In the genomic region with DNA sequence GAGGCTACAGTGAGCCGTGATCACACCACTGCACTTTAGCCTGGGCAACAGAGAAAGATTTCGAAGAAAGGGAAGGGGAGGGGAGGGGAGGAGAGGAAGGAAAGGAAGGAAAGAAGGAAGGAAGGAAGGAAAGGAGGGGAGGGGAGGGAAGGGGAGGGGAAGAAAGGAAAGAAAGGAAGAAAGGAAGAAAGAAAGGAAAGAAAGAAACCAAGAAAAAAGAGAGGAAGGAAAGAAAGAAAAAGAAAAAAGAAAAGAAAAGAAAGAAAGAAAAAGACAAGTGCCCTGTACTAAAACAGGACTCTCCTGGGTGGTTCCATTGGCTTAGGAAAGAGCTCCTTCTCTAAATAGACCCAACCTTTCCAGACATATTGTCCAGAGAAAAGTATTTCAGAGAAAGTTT, we compare ENCODE assay signal across 23 cellular contexts.
DNase-seq lines count a peak whose midpoint lies in the region; ATAC-seq, FAIRE-seq and TF ChIP-seq lines count a peak whose summit lies in the region.
"Had no signal": no experiment of that assay in that cellular context is flagged by ENCODE, and none has a peak within 500 bp of the region (broad histone marks: within the 10 kb centered on the region; RNA-seq: fewer than 3 reads in every experiment).

No MANE protein-coding gene starts in this region.

- no peak for TF ChIP-seq RAD21 in HepG2 (CRISPR knock-in tag; IDR thresholded peaks at IDR 0.05)
- TF ChIP-seq RAD21 in K562 (CRISPR knock-in tag; conservative IDR thresholded peaks at IDR 0.05 in 1 of 2, IDR thresholded peaks at IDR 0.05 in 1 of 2), result no peak

- H3K36me3 ChIP-seq in HepG2 (replicated peaks in 1 of 2; ENCODE audit: control insufficient read depth in 1 of 2, insufficient read depth in 2 of 2, low read length in 2 of 2) (no peaks in the 10 kb centered on the region), right lobe of liver (no peaks in the 10 kb centered on the region), K562 (ENCODE audit: control insufficient read depth, insufficient read depth, low read length) (no peaks in the 10 kb centered on the region)
- H3K36me3 ChIP-seq: BLaER1 treated with 17β-estradiol and CSF1 and Interleukin-3, amounts not matched to agents 10 nM and 100 nM had no signal

- WGBS in HepG2 (ENCODE audit: low lambda C conversion rate), result 11% methylated on average over 2 of the region's 2 CpGs
- 46% methylated on average over 2 of the region's 2 CpGs for WGBS in right lobe of liver (ENCODE audit: insufficient coverage, low coverage, low lambda C conversion rate, missing lambda C conversion rate)
- WGBS in K562 (ENCODE audit: insufficient coverage, low coverage, missing lambda C conversion rate), result 4% methylated on average over 2 of the region's 2 CpGs

- H3K9me3 ChIP-seq in HepG2 (ENCODE audit: low read length) (no peaks in the 10 kb centered on the region), right lobe of liver (no peaks in the 10 kb centered on the region), K562 (replicated peaks; ENCODE audit: control insufficient read depth, insufficient read depth, low read depth, low read length) (no peaks in the 10 kb centered on the region)
- H3K9me3 ChIP-seq: A549; BLaER1 treated with 17β-estradiol and CSF1 and Interleukin-3, amounts not matched to agents 10 nM and 100 nM; Caco-2 had no signal

- CTCF ChIA-PET in HepG2 (lab: Yijun Ruan, JAX; ENCODE audit: low intra/inter-chr PET ratio, low total read pairs) (no interaction called here), K562 (lab: Yijun Ruan, JAX; ENCODE audit: low intra/inter-chr PET ratio) (no interaction called here)

- H3K4me3 ChIP-seq in HepG2 (replicated peaks in 1 of 3; ENCODE audit: insufficient read depth in 1 of 3, low read depth in 2 of 3, low read length in 3 of 3), result no peak overlapping the region
- H3K4me3 ChIP-seq in right lobe of liver, result no peak overlapping the region
- H3K4me3 ChIP-seq in K562, result no peak overlapping the region
- H3K4me3 ChIP-seq in dorsolateral prefrontal cortex, result no peak overlapping the region
- H3K4me3 ChIP-seq: A549; BLaER1 treated with 17β-estradiol and CSF1 and Interleukin-3, amounts not matched to agents 10 nM and 100 nM had no signal

- H3K27me3 ChIP-seq in HepG2 (ENCODE audit: control insufficient read depth in 1 of 2, insufficient read depth in 2 of 2, low read length in 2 of 2) (peaks cover 5 to 63% of the 10 kb centered on the region in 2 experiments; a peak in 4 of 5 replicates), right lobe of liver (no peaks in the 10 kb centered on the region), K562 (ENCODE audit: control insufficient read depth in 2 of 2, insufficient read depth in 2 of 2, low read length in 2 of 2) (peaks cover 54 to 70% of the 10 kb centered on the region in 2 experiments), dorsolateral prefrontal cortex (no peaks in the 10 kb centered on the region)
- H3K27me3 ChIP-seq: BLaER1 treated with 17β-estradiol and CSF1 and Interleukin-3, amounts not matched to agents 10 nM and 100 nM had no signal

- BruUV-seq in HepG2 (replicated peaks; lab: Mats Ljungman, UMichigan) (no TSS peak), K562 (replicated peaks; lab: Mats Ljungman, UMichigan) (no TSS peak)

- H3K9ac ChIP-seq in HepG2 (ENCODE audit: insufficient read depth, low read depth, low read length) (no peak overlapping the region), K562 (ENCODE audit: insufficient read depth in 1 of 2, low read depth in 2 of 2, low read length in 2 of 2) (no peak overlapping the region)
- H3K9ac ChIP-seq: BLaER1 treated with 17β-estradiol and CSF1 and Interleukin-3, amounts not matched to agents 10 nM and 100 nM had no signal

- H3K27ac ChIP-seq in HepG2 (ENCODE audit: extremely low read length, insufficient read depth, low read length), result no peak overlapping the region
- no peak overlapping the region for H3K27ac ChIP-seq in right lobe of liver
- H3K27ac ChIP-seq in K562 (ENCODE audit: extremely low read depth, low read depth, low read length), result no peak overlapping the region
- H3K27ac ChIP-seq in dorsolateral prefrontal cortex, result no peak overlapping the region
- H3K27ac ChIP-seq: 22Rv1; BLaER1 treated with 17β-estradiol and CSF1 and Interleukin-3, amounts not matched to agents 10 nM and 100 nM; C4-2B had no signal

- intact Hi-C loops in HepG2 (cut with micrococcal nuclease; ENCODE audit: unreplicated experiment), result no loop called here
- intact Hi-C loops in right lobe of liver (cut with DNase I), result no loop called here
- intact Hi-C loops in K562 (cut with micrococcal nuclease), result loop anchor here (10.0 kb wide), 1 partner anchor 330 kb away; no protein-coding TSS in a partner anchor
- intact Hi-C loops in dorsolateral prefrontal cortex (cut with DNase I), result no loop called here

- no peak for TF ChIP-seq POLR2A in HepG2 (IDR thresholded peaks at IDR 0.05; ENCODE audit: insufficient read depth in 1 of 2, low read depth in 2 of 2, low read length in 2 of 2)
- no peak for TF ChIP-seq POLR2A in right lobe of liver (IDR thresholded peaks at IDR 0.05)
- TF ChIP-seq POLR2A in K562 (conservative IDR thresholded peaks at IDR 0.05), result no peak

- H3K9me1 ChIP-seq in K562 (ENCODE audit: control insufficient read depth, insufficient read depth, low read length), result peaks cover 3% of the 10 kb centered on the region

- TF ChIP-seq CTCF in HepG2 (CRISPR knock-in tag; IDR thresholded peaks at IDR 0.05) (no peak), right lobe of liver (IDR thresholded peaks at IDR 0.05) (no peak), K562 (IDR thresholded peaks at IDR 0.05 in 2 of 3, conservative IDR thresholded peaks at IDR 0.05 in 1 of 3; ENCODE audit: insufficient read depth in 2 of 3, low read depth in 1 of 3, low read length in 3 of 3) (no peak), dorsolateral prefrontal cortex (IDR thresholded peaks at IDR 0.05 in 54 of 56, conservative IDR thresholded peaks at IDR 0.05 in 2 of 56; ENCODE audit: low read depth in 1 of 56, partially characterized antibody in 56 of 56) (no peak), omental fat pad (IDR thresholded peaks at IDR 0.05) (no peak)

- in situ Hi-C loops in HepG2 (cut with HindIII; ENCODE audit: extremely low pct_ligation_motif_present, low pct_unique_long_range_greater_than_20kb), result no loop called here
- in situ Hi-C loops in K562 (cut with MboI), result no loop called here

- no peaks in the 10 kb centered on the region; the same call in 1 of the 2 replicates for H4K20me1 ChIP-seq in HepG2 (ENCODE audit: insufficient read depth, low read length)
- 0 out of 2 replicates have a peak, but pooled peaks cover 3% of the 10 kb centered on the region for H4K20me1 ChIP-seq in K562 (replicated peaks; ENCODE audit: control insufficient read depth, insufficient read depth, low read length)
- H4K20me1 ChIP-seq: BLaER1 treated with 17β-estradiol and CSF1 and Interleukin-3, amounts not matched to agents 10 nM and 100 nM had no signal

- H3K4me1 ChIP-seq in HepG2 (ENCODE audit: insufficient read depth, low read length), result 0 out of 2 replicates have a peak, but pooled peaks cover 4% of the 10 kb centered on the region
- H3K4me1 ChIP-seq in right lobe of liver, result no peaks in the 10 kb centered on the region
- H3K4me1 ChIP-seq in K562 (replicated peaks in 1 of 2; ENCODE audit: control insufficient read depth in 2 of 2, insufficient read depth in 2 of 2, low read length in 2 of 2), result peaks cover 0 to 4% of the 10 kb centered on the region in 2 experiments; a peak in 1 of 5 replicates
- H3K4me1 ChIP-seq: Caco-2 had no signal

- ATAC-seq in HepG2, result no peak
- ATAC-seq in right lobe of liver, result no peak
- no peak for ATAC-seq in K562
- no peak for ATAC-seq in stimulated activated naive CD8-positive, alpha-beta T cell treated with anti-CD3 and anti-CD28 coated beads, Interleukin-15, Interleukin-2, amounts not matched to agents 100 U/mL and 50 U/mL, for 24 hours
- ATAC-seq in omental fat pad (ENCODE audit: low FRiP score), result no peak
- ATAC-seq: A549; CD8-positive, alpha-beta T cell had no signal

- H3K4me2 ChIP-seq in HepG2 (ENCODE audit: low read depth, low read length), result no peak overlapping the region
- H3K4me2 ChIP-seq in K562 (ENCODE audit: insufficient read depth, low read length), result no peak overlapping the region
- H3K4me2 ChIP-seq: A549; BLaER1 treated with 17β-estradiol and CSF1 and Interleukin-3, amounts not matched to agents 10 nM and 100 nM had no signal

- no peaks in the 10 kb centered on the region for H3K79me2 ChIP-seq in HepG2 (ENCODE audit: insufficient read depth, low read length)
- no peaks in the 10 kb centered on the region for H3K79me2 ChIP-seq in K562 (ENCODE audit: control insufficient read depth, insufficient read depth, low read length)

- DNase-seq in HepG2 (ENCODE audit: low spot score) (no peak), right lobe of liver (no peak), K562 (ENCODE audit: extremely low read depth in 1 of 4, low spot score in 3 of 4) (no peak), iPS-NIHi7 (ENCODE audit: extremely low spot score) (peak; percentile 5), ureter (ENCODE audit: low spot score) (peak; percentile 7), dorsolateral prefrontal cortex (no peak), omental fat pad (ENCODE audit: low spot score) (no peak)
- DNase-seq in stimulated activated naive CD8-positive, alpha-beta T cell treated with anti-CD3 and anti-CD28 coated beads, Interleukin-15, Interleukin-2, amounts not matched to agents 100 U/mL and 50 U/mL, for 24 hours, result no peak
- DNase-seq: AML-193; Caco-2; Calu3; CD4-positive, alpha-beta T cell; DMS79 treated with DMSO at 0.1 percent for 48 hours; GF-D8 had no signal

- no peak overlapping the region for H2AFZ ChIP-seq in HepG2 (ENCODE audit: low read length)
- no peak overlapping the region for H2AFZ ChIP-seq in K562 (ENCODE audit: low read depth, low read length)

- TF ChIP-seq EP300 in HepG2 (IDR thresholded peaks at IDR 0.05; ENCODE audit: low read depth in 2 of 2, low read length in 2 of 2) (no peak), HepG2 (CRISPR knock-in tag; IDR thresholded peaks at IDR 0.05; ENCODE audit: borderline replicate concordance) (no peak), K562 (IDR thresholded peaks at IDR 0.05; ENCODE audit: low read length) (no peak)

- POLR2A ChIA-PET in HepG2 (lab: Yijun Ruan, JAX), result no interaction called here
- POLR2A ChIA-PET in K562 (lab: Yijun Ruan, JAX), result no interaction called here

- FAIRE-seq in HepG2 (lab: Jason Lieb, UNC) (no peak), K562 (lab: Jason Lieb, UNC) (no peak)
- FAIRE-seq: A549, D721Med, G401.6, GM12891, GM19239 had no signal

TF ChIP-seq in HepG2, 621 proteins besides CTCF, POLR2A, EP300 and RAD21 (continues in another document):
- no peak for TF ChIP-seq MTF2 (CRISPR knock-in tag; IDR thresholded peaks at IDR 0.05; ENCODE audit: borderline replicate concordance)

Comparison
In these comparisons a context has a peak if more than half of its experiments do, and no peak if none do; other contexts are left out.
1. DNase-seq: peak in iPS-NIHi7 (single experiment) and ureter (single experiment); none in HepG2 (single experiment), right lobe of liver (0 of 3), K562 (0 of 4), stimulated activated naive CD8-positive, alpha-beta T cell treated with anti-CD3 and anti-CD28 coated beads, Interleukin-15, Interleukin-2, amounts not matched to agents 100 U/mL and 50 U/mL, for 24 hours (single experiment), dorsolateral prefrontal cortex (0 of 10) and omental fat pad (single experiment).